Comparison of ENCODE assay signal across 8 cellular contexts in the genomic region with DNA sequence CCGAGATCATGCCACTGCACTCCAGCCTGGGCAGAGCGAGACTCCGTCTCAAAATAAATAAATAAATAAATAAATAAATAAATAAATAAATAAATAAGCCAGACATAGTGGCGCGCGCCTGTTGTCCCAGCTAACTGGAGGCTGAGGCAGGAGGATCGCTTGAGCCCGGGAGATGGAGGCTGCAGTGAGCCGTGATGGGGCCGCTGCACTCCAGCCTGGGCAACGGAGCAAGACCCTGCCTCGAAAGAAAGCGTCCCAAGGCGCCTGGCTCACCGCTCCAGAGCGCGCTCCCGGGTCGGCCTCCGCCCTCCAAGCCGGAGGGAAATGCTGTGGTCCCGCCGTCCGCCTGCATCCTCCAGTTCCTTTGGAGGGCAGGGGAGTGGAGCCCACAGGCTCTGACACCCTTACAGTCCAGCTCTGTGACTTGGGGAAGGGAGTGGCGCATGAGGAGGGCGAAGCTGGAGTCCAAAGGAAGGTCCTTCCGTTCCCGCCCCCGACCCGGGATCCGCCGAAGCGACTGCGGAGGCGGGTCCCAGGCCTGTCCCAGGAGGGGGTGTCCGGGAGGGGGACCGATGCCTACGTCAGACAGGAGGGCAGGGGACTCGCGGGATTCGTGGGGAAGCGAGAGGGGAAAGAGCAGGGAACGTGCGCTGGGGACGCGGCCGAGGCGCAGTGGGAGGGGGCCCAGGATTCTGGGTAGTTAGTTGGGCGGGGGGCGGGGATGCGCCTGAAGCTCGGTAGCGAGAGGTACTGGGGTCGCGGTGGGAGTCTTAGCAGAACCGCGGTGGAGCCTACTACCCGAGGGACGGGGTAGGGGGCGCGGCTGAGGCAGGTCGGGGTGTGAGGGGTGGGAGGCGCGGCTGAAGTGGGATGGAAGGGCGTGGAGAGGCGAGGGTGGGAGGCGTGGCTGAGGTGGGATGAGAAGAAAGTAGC. TPM values are rescaled to one million over a fixed set of nuclear protein-coding genes. Genes with fewer than 3 reads are reported as not detected.
DNase-seq lines count a peak whose midpoint lies in the region; ATAC-seq and TF ChIP-seq lines count a peak whose summit lies in the region.

No MANE protein-coding gene starts in this region.

- H3K27me3 ChIP-seq in parathyroid adenoma (ENCODE audit: control insufficient read depth, insufficient read depth, low read length), result no peaks in the 10 kb centered on the region

- H3K36me3 Mint-ChIP-seq in T-cell, result no peaks in the 10 kb centered on the region

- peaks cover 3 to 11% (median 8%) of the 10 kb centered on the region in 3 donors for H3K4me1 Mint-ChIP-seq in T-cell

- H3K9me3 ChIP-seq in parathyroid adenoma (ENCODE audit: control insufficient read depth, low read length), result no peaks in the 10 kb centered on the region

- peak overlapping the region; percentile 35 for H3K9ac ChIP-seq in parathyroid adenoma

- CTCF ChIA-PET in T-cell (lab: Charles Lee), result no interaction called here

- peak overlapping the region; percentile 74 for H3K4me2 ChIP-seq in parathyroid adenoma (ENCODE audit: low read length)

- DNase-seq in activated naive CD4-positive, alpha-beta T cell treated with anti-CD3 and anti-CD28 coated beads, Interleukin-2, amount 50 U/mL, for 16 hours, result peak; percentile 36
- no peak for DNase-seq in activated naive CD4-positive, alpha-beta T cell (lab: John Stamatoyannopoulos, UW)
- DNase-seq in T-cell, result peak in 1 of 34 experiments; percentile 11
- peak; percentile 59 for DNase-seq in Right ventricle myocardium inferior (ENCODE audit: missing footprints)
- no peak for DNase-seq in NCI-H2196 treated with DMSO at 0.1 percent for 48 hours (lab: John Stamatoyannopoulos, UW; ENCODE audit: unreplicated experiment)
- no peak for DNase-seq in DMS114 treated with DMSO at 0.1 percent for 48 hours (lab: John Stamatoyannopoulos, UW; ENCODE audit: unreplicated experiment)

- POLR2A ChIA-PET in T-cell (lab: Charles Lee), result interaction anchor here in 1 of 2 donors (0.6 kb wide), 1 partner anchor 26 kb away, joined by 10 read pairs; a partner anchor contains a TSS

- H3K4me3 ChIP-seq in parathyroid adenoma (ENCODE audit: low read depth, low read length), result peak overlapping the region; percentile 54

- no peak overlapping the region for H3K27ac Mint-ChIP-seq in T-cell

- peak overlapping the region; percentile 99 for H2AFZ ChIP-seq in parathyroid adenoma

- no peaks in the 10 kb centered on the region for H3K36me3 ChIP-seq in parathyroid adenoma (ENCODE audit: control insufficient read depth, insufficient read depth, low read length)

- no peaks in the 10 kb centered on the region for H3K4me1 ChIP-seq in parathyroid adenoma

- intact Hi-C loops in Right ventricle myocardium inferior (cut with DNase I), result no loop called here

- peak overlapping the region; percentile 43 to 64 (median 60) for H3K4me3 Mint-ChIP-seq in T-cell

- peak overlapping the region; percentile 88 for H3K27ac ChIP-seq in parathyroid adenoma

- no peaks in the 10 kb centered on the region for H3K79me2 ChIP-seq in parathyroid adenoma

- H3K9me3 Mint-ChIP-seq in T-cell, result no peaks in the 10 kb centered on the region

- ATAC-seq in T-cell (replicated peaks in 1 of 4), result peak in 3 of 4 experiments; percentile 23 to 47 (median 45)
- ATAC-seq in Right ventricle myocardium inferior, result peak; percentile 70
- ATAC-seq in GM19328 (IDR thresholded peaks at IDR 0.05; ENCODE audit: unreplicated experiment), result no peak

- TF ChIP-seq CTCF in parathyroid adenoma (IDR thresholded peaks at IDR 0.05), result no peak

- H3K27me3 Mint-ChIP-seq in T-cell, result peaks cover 4 to 13% of the 10 kb centered on the region in 2 donors

RNA-seq across cellular contexts. Expression of a gene that starts 8.4 kb away (rescaled TPM):
- total RNA-seq in T-cell, result 100 to 1,000 TPM in 4 of 5 donors, 10 to 100 TPM in 1; 91.3 to 127 (median 122) TPM
- total RNA-seq in Right ventricle myocardium inferior, result 11.2 TPM

RNA-seq across cellular contexts. Expression of a gene that starts 26.1 kb away (rescaled TPM):
- total RNA-seq in T-cell (100 to 1,000 TPM; 669 to 892 (median 718) TPM), Right ventricle myocardium inferior (1,403 TPM)

RNA-seq across cellular contexts. Expression of a gene that starts 53.7 kb away (rescaled TPM):
- total RNA-seq in T-cell, result 10 to 100 TPM; 12.7 to 20.0 (median 17.8) TPM
- total RNA-seq in Right ventricle myocardium inferior, result 12.8 TPM

Comparison
In these comparisons a context has a peak if more than half of its experiments do, and no peak if none do; other contexts are left out.
1. DNase-seq: peak in activated naive CD4-positive, alpha-beta T cell treated with anti-CD3 and anti-CD28 coated beads, Interleukin-2, amount 50 U/mL, for 16 hours (single experiment) and Right ventricle myocardium inferior (single experiment); none in activated naive CD4-positive, alpha-beta T cell (0 of 4), NCI-H2196 treated with DMSO at 0.1 percent for 48 hours (single experiment) and DMS114 treated with DMSO at 0.1 percent for 48 hours (single experiment).